ENCODE assay signal across 37 cellular contexts in genomic region chr15:63357657-63358161, GRCh38. TPM values are rescaled to one million over a fixed set of nuclear protein-coding genes. Genes with fewer than 3 reads are reported as not detected.
"Had no signal": no experiment of that assay in that cellular context is flagged by ENCODE, and none has a peak within 500 bp of the region (broad histone marks: within the 10 kb centered on the region; RNA-seq: fewer than 3 reads in every experiment).

No MANE protein-coding gene starts in this region.

- H3K27me3 ChIP-seq: adrenal gland, body of pancreas, gastroesophageal sphincter, ovary, thyroid gland had no signal

- H3K27ac ChIP-seq: adrenal gland, body of pancreas, cardiac muscle cell, gastroesophageal sphincter, left ventricle myocardium inferior, ovary, prostate gland, SK-N-MC, thyroid gland had no signal

- H3K4me3 ChIP-seq: adrenal gland, body of pancreas, cardiac muscle cell, gastroesophageal sphincter, left ventricle myocardium inferior, lung, ovary, prostate gland, SK-N-MC, smooth muscle cell, thyroid gland had no signal

- H3K9me3 ChIP-seq: adrenal gland, body of pancreas, gastroesophageal sphincter, left ventricle myocardium inferior, ovary, prostate gland, thyroid gland had no signal

- H3K36me3 ChIP-seq: adrenal gland, cardiac muscle cell, gastroesophageal sphincter, left ventricle myocardium inferior, ovary, prostate gland, thyroid gland had no signal

- DNase-seq: activated CD4-positive, alpha-beta memory T cell treated with anti-CD3 and anti-CD28 coated beads for 36 hours; activated CD4-positive, alpha-beta T cell treated with anti-CD3 and anti-CD28 coated beads, Interleukin-2, amount 10 ng/mL, durations not matched to agents 24 days and 14 days; activated CD4-positive, CD25-positive, alpha-beta regulatory T cell treated with anti-CD3 and anti-CD28 coated beads, Interleukin-2, amount 50 U/mL, for 72 hours; activated CD8-positive, alpha-beta memory T cell treated with anti-CD3 and anti-CD28 coated beads, Interleukin-2, amount 50 U/mL, for 4 hours; activated effector memory CD4-positive, alpha-beta T cell treated with anti-CD3 and anti-CD28 coated beads, Interleukin-2, amount 50 U/mL, for 16 hours; activated naive CD4-positive, alpha-beta T cell treated with anti-CD3 and anti-CD28 coated beads for 36 hours; activated naive CD8-positive, alpha-beta T cell treated with anti-CD3 and anti-CD28 coated beads for 36 hours; activated T-cell treated with anti-CD3 and anti-CD28 coated beads, Interleukin-2, amount 50 U/mL, for 1 hour; adrenal gland; aorta; body of pancreas; dermis blood vessel endothelial cell; effector CD8-positive, alpha-beta T cell; hippocampal formation; immature natural killer cell; kidney glomerular epithelial cell; left ventricle myocardium inferior; mesendoderm; naive B cell; ovary; retina; stimulated activated CD4-positive, alpha-beta T cell treated with anti-CD3 and anti-CD28 coated beads, Interleukin-1b, Interleukin-23, amount 100 ng/mL, for 48 hours; stimulated activated CD4-positive, alpha-beta T cell treated with anti-CD3 and anti-CD28 coated beads, Interleukin-4, amount 100 ng/mL, for 4 hours; stimulated activated CD8-positive, alpha-beta memory T cell treated with anti-CD3 and anti-CD28 coated beads, Interleukin-4, amount 100 ng/mL, for 48 hours; stimulated activated naive CD8-positive, alpha-beta T cell treated with anti-CD3 and anti-CD28 coated beads, Interleukin-15, amount 100 ng/mL, for 72 hours; substantia nigra; T-helper 9 cell; thyroid gland had no signal

- H3K4me1 ChIP-seq: adrenal gland, gastroesophageal sphincter, prostate gland had no signal

- ATAC-seq: body of pancreas; gastroesophageal sphincter; sciatic nerve; stimulated activated memory B cell treated with anti-CD40 and anti-IgM and Interleukin-4, amounts not matched to agents 10 μg/mL and 1 μg/mL and 100 μg/mL, for 72 hours; stimulated activated naive CD8-positive, alpha-beta T cell treated with anti-CD3 and anti-CD28 coated beads, Interleukin-15, amount 100 ng/mL, for 72 hours had no signal

RNA-seq across cellular contexts. Expression of gene CA12, which starts 23.9 kb away (rescaled TPM):
- total RNA-seq: activated CD8-positive, alpha-beta memory T cell treated with anti-CD3 and anti-CD28 coated beads for 36 hours had no signal
- polyA plus RNA-seq: cardiac muscle cell, immature natural killer cell had no signal
